ENCODE assay signal across 1 cellular context in the genomic region with DNA sequence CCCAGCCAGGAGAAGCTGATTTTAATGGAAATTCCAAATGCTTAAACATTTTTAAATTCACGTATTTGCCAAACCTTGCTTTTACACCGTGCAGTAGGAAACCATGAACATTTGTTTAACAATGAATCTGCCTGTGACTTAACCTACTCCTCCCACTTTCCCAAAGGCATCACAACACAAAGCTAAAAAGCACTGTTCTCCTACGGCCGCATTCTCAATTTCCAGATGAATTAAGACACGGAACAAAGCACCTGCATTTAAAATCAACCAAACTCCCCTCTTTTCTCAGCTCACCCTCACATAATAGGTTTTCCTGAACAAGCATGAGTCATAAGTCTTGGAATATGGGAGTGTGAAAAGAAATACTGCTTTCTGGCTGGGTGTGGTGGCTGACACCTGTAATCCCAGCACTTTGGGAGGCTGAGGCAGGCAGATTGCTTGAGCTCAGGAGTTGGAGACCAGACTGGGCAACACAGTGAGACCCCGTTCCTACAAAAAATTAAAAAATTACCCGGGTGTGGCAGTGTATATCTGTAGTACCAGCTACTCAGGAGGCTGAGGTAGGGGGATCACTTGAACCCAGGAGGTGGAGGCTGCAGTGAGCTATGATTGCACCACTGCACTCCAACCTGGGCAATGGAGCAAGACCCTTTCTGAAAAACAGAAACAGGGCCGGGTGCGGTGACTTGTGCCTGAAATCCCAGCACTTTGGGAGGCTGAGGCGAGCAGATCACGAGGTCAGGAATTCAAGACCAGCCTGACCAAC.
TF ChIP-seq lines count a peak whose summit lies in the region.

No MANE protein-coding gene starts in this region.

TF ChIP-seq in GM12878, 131 proteins besides CTCF, POLR2A, EP300 and RAD21:
- no peak for TF ChIP-seq ASH2L (IDR thresholded peaks at IDR 0.05; ENCODE audit: borderline replicate concordance, low read depth)
- no peak for TF ChIP-seq CBX3 (IDR thresholded peaks at IDR 0.05; ENCODE audit: borderline replicate concordance, low read depth)
- TF ChIP-seq, protein P1, sequence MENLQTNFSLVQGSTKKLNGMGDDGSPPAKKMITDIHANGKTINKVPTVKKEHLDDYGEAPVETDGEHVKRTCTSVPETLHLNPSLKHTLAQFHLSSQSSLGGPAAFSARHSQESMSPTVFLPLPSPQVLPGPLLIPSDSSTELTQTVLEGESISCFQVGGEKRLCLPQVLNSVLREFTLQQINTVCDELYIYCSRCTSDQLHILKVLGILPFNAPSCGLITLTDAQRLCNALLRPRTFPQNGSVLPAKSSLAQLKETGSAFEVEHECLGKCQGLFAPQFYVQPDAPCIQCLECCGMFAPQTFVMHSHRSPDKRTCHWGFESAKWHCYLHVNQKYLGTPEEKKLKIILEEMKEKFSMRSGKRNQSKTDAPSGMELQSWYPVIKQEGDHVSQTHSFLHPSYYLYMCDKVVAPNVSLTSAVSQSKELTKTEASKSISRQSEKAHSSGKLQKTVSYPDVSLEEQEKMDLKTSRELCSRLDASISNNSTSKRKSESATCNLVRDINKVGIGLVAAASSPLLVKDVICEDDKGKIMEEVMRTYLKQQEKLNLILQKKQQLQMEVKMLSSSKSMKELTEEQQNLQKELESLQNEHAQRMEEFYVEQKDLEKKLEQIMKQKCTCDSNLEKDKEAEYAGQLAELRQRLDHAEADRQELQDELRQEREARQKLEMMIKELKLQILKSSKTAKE (IDR thresholded peaks at IDR 0.05; ENCODE audit: low read depth, poor library complexity, severe bottlenecking) = no peak
- TF ChIP-seq, protein P2, sequence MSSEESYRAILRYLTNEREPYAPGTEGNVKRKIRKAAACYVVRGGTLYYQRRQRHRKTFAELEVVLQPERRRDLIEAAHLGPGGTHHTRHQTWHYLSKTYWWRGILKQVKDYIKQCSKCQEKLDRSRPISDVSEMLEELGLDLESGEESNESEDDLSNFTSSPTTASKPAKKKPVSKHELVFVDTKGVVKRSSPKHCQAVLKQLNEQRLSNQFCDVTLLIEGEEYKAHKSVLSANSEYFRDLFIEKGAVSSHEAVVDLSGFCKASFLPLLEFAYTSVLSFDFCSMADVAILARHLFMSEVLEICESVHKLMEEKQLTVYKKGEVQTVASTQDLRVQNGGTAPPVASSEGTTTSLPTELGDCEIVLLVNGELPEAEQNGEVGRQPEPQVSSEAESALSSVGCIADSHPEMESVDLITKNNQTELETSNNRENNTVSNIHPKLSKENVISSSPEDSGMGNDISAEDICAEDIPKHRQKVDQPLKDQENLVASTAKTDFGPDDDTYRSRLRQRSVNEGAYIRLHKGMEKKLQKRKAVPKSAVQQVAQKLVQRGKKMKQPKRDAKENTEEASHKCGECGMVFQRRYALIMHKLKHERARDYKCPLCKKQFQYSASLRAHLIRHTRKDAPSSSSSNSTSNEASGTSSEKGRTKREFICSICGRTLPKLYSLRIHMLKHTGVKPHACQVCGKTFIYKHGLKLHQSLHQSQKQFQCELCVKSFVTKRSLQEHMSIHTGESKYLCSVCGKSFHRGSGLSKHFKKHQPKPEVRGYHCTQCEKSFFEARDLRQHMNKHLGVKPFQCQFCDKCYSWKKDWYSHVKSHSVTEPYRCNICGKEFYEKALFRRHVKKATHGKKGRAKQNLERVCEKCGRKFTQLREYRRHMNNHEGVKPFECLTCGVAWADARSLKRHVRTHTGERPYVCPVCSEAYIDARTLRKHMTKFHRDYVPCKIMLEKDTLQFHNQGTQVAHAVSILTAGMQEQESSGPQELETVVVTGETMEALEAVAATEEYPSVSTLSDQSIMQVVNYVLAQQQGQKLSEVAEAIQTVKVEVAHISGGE (CRISPR knock-in tag; IDR thresholded peaks at IDR 0.05) = no peak
- TF ChIP-seq HCFC1 (IDR thresholded peaks at IDR 0.05; ENCODE audit: low read length) = no peak
- no peak for TF ChIP-seq E4F1 (IDR thresholded peaks at IDR 0.05; ENCODE audit: borderline replicate concordance, partially characterized antibody)
